ENCODE assay signal across 21 cellular contexts in genomic region chr6:1525364-1526038, GRCh38.
DNase-seq lines count a peak whose midpoint lies in the region; ATAC-seq, FAIRE-seq and TF ChIP-seq lines count a peak whose summit lies in the region.
"Had no signal": no experiment of that assay in that cellular context is flagged by ENCODE, and none has a peak within 500 bp of the region (broad histone marks: within the 10 kb centered on the region; RNA-seq: fewer than 3 reads in every experiment).

No MANE protein-coding gene starts in this region.

- H3K4me3 ChIP-seq in HepG2 (replicated peaks in 1 of 3; ENCODE audit: insufficient read depth in 1 of 3, low read depth in 2 of 3, low read length in 3 of 3): no peak overlapping the region
- no peak overlapping the region for H3K4me3 ChIP-seq in right lobe of liver
- H3K4me3 ChIP-seq in H1 (ENCODE audit: extremely low read depth in 1 of 4, insufficient read depth in 2 of 4, low read depth in 3 of 4, low read length in 4 of 4): no peak overlapping the region
- H3K4me3 ChIP-seq in psoas muscle: no peak overlapping the region

- peaks cover 27 to 66% (median 47%) of the 10 kb centered on the region in 4 donors for H3K4me1 Mint-ChIP-seq in naive thymus-derived CD8-positive, alpha-beta T cell

- peaks cover 0 to 2% (median 0%) of the 10 kb centered on the region in 3 donors for H3K36me3 Mint-ChIP-seq in naive thymus-derived CD8-positive, alpha-beta T cell

- intact Hi-C loops in HepG2 (cut with micrococcal nuclease; ENCODE audit: unreplicated experiment): no loop called here
- intact Hi-C loops in right lobe of liver (cut with DNase I): no loop called here
- intact Hi-C loops in psoas muscle (cut with DNase I): loop anchor here in 1 of 2 donors (2.0 kb wide), 2 partner anchors 29 to 71 kb away; no protein-coding TSS in a partner anchor
- intact Hi-C loops in posterior vena cava (cut with DNase I): no loop called here

- no peaks in the 10 kb centered on the region for H3K79me1 ChIP-seq in H1 (ENCODE audit: low read depth, low read length)

- H3K4me1 ChIP-seq in HepG2 (ENCODE audit: insufficient read depth, low read length) (no peaks in the 10 kb centered on the region), right lobe of liver (no peaks in the 10 kb centered on the region), H1 (replicated peaks in 1 of 4; ENCODE audit: control insufficient read depth in 3 of 4, insufficient read depth in 4 of 4, low read length in 3 of 4) (peaks cover 0 to 4% (median 3%) of the 10 kb centered on the region in 4 experiments; a peak in 5 of 7 replicates), psoas muscle (peaks cover 20% of the 10 kb centered on the region)
- H3K4me1 ChIP-seq: Caco-2 had no signal

- no peak for TF ChIP-seq POLR2A in HepG2 (IDR thresholded peaks at IDR 0.05; ENCODE audit: insufficient read depth in 1 of 2, low read depth in 2 of 2, low read length in 2 of 2)
- no peak for TF ChIP-seq POLR2A in right lobe of liver (IDR thresholded peaks at IDR 0.05)
- TF ChIP-seq POLR2A in H1 (IDR thresholded peaks at IDR 0.05; ENCODE audit: control extremely low read depth in 1 of 2, low read depth in 2 of 2, low read length in 2 of 2): no peak

- FAIRE-seq in HepG2 (lab: Jason Lieb, UNC): no peak
- no peak for FAIRE-seq in H1 (lab: Jason Lieb, UNC)
- FAIRE-seq: RCC 7860 had no signal

- no peak for TF ChIP-seq CTCF in HepG2 (CRISPR knock-in tag; IDR thresholded peaks at IDR 0.05)
- TF ChIP-seq CTCF in right lobe of liver (IDR thresholded peaks at IDR 0.05): no peak
- TF ChIP-seq CTCF in H1 (IDR thresholded peaks at IDR 0.05; ENCODE audit: control extremely low read depth in 1 of 3, insufficient read depth in 1 of 3, low read depth in 1 of 3, low read length in 3 of 3): peak in 2 of 3 experiments; percentile 2 to 19; a peak in 2 of 4 replicates
- no peak for TF ChIP-seq CTCF in psoas muscle (IDR thresholded peaks at IDR 0.05)

- H3K27me3 Mint-ChIP-seq in naive thymus-derived CD8-positive, alpha-beta T cell: peaks cover 0 to 15% (median 6%) of the 10 kb centered on the region in 5 donors

- H3K4me2 ChIP-seq in HepG2 (ENCODE audit: low read depth, low read length): no peak overlapping the region
- H3K4me2 ChIP-seq in H1 (ENCODE audit: insufficient read depth in 1 of 2, low read depth in 2 of 2, low read length in 2 of 2): no peak overlapping the region

- no peak overlapping the region for H2AK5ac ChIP-seq in H1 (ENCODE audit: low read depth, low read length)

- TF ChIP-seq RAD21 in HepG2 (CRISPR knock-in tag; IDR thresholded peaks at IDR 0.05): no peak
- TF ChIP-seq RAD21 in H1 (IDR thresholded peaks at IDR 0.05 in 1 of 2, conservative IDR thresholded peaks at IDR 0.05 in 1 of 2; ENCODE audit: low read depth in 2 of 2, low read length in 2 of 2): peak in 1 of 2 experiments; percentile 10; a peak in 1 of 4 replicates

- peak; percentile 31 for ATAC-seq in HepG2
- no peak for ATAC-seq in right lobe of liver
- no peak for ATAC-seq in naive thymus-derived CD8-positive, alpha-beta T cell
- no peak for ATAC-seq in psoas muscle

- no TSS peak for BruUV-seq in HepG2 (replicated peaks; lab: Mats Ljungman, UMichigan)

- H3K27ac ChIP-seq in HepG2 (ENCODE audit: extremely low read length, insufficient read depth, low read length) (no peak overlapping the region), right lobe of liver (no peak overlapping the region), H1 (ENCODE audit: low read depth, low read length) (no peak overlapping the region), psoas muscle (no peak overlapping the region)
- H3K27ac ChIP-seq: brain microvascular endothelial cell, neutrophil had no signal

- H4K8ac ChIP-seq in H1 (ENCODE audit: extremely low read depth, insufficient read depth, low read length): peak overlapping the region; percentile 4; the same call in 1 of the 2 replicates

- H3K23ac ChIP-seq in H1 (ENCODE audit: insufficient read length): no peak overlapping the region

- CTCF ChIA-PET in HepG2 (lab: Yijun Ruan, JAX; ENCODE audit: low intra/inter-chr PET ratio, low total read pairs) (no interaction called here), H1 (lab: Charles Lee; ENCODE audit: partially characterized antibody) (interaction anchor here (0.9 to 3.5 kb wide), 7 partner anchors 10 to 89 kb away, joined by 3 to 14 read pairs (median 9); no protein-coding TSS in a partner anchor)

- H3K27ac Mint-ChIP-seq in naive thymus-derived CD8-positive, alpha-beta T cell: peak overlapping the region in 6 of 10 donors; percentile 27 to 89 (median 82)
- H3K27ac Mint-ChIP-seq: activated B cell treated with CpG ODN at 0.5 μM for 24 hours had no signal

- H4K20me1 ChIP-seq in HepG2 (ENCODE audit: insufficient read depth, low read length) (no peaks in the 10 kb centered on the region), H1 (replicated peaks in 1 of 2; ENCODE audit: control insufficient read depth in 1 of 2, insufficient read depth in 2 of 2, low read length in 2 of 2) (no peaks in the 10 kb centered on the region)

- in situ Hi-C loops in HepG2 (cut with HindIII; ENCODE audit: extremely low pct_ligation_motif_present, low pct_unique_long_range_greater_than_20kb): no loop called here

- POLR2A ChIA-PET in HepG2 (lab: Yijun Ruan, JAX): no interaction called here
- POLR2A ChIA-PET in H1 (lab: Charles Lee; ENCODE audit: partially characterized antibody): no interaction called here
- POLR2A ChIA-PET in naive thymus-derived CD8-positive, alpha-beta T cell (lab: Charles Lee): interaction anchor here (2.4 kb wide), 1 partner anchor 29 kb away, joined by 15 read pairs; no protein-coding TSS in a partner anchor

- H3K9me3 ChIP-seq in HepG2 (ENCODE audit: low read length): no peaks in the 10 kb centered on the region
- no peaks in the 10 kb centered on the region for H3K9me3 ChIP-seq in right lobe of liver
- peaks cover 0 to 6% of the 10 kb centered on the region in 2 experiments; a peak in 2 of 4 replicates for H3K9me3 ChIP-seq in H1 (ENCODE audit: insufficient read depth in 2 of 2, low read depth in 1 of 2, low read length in 1 of 2)
- no peaks in the 10 kb centered on the region for H3K9me3 ChIP-seq in psoas muscle
- H3K9me3 ChIP-seq: Caco-2, neutrophil had no signal

- H3K36me3 ChIP-seq in HepG2 (replicated peaks in 1 of 2; ENCODE audit: control insufficient read depth in 1 of 2, insufficient read depth in 2 of 2, low read length in 2 of 2): no peaks in the 10 kb centered on the region
- H3K36me3 ChIP-seq in right lobe of liver: no peaks in the 10 kb centered on the region
- no peaks in the 10 kb centered on the region for H3K36me3 ChIP-seq in H1 (ENCODE audit: control insufficient read depth in 2 of 4, insufficient read depth in 4 of 4, low read length in 3 of 4)
- no peaks in the 10 kb centered on the region for H3K36me3 ChIP-seq in psoas muscle (ENCODE audit: insufficient read depth in 1 of 2, low read depth in 1 of 2)
- H3K36me3 ChIP-seq: brain microvascular endothelial cell, neutrophil had no signal

- H2BK120ac ChIP-seq in H1 (replicated peaks; ENCODE audit: low read depth, low read length): no peak overlapping the region

- H4K91ac ChIP-seq in H1 (replicated peaks; ENCODE audit: insufficient read length, low read length): no peak overlapping the region

- peak overlapping the region in 2 of 10 donors; percentile 13 to 77 for H3K4me3 Mint-ChIP-seq in naive thymus-derived CD8-positive, alpha-beta T cell
- H3K4me3 Mint-ChIP-seq: activated B cell treated with CpG ODN at 0.5 μM for 24 hours had no signal

- DNase-seq in HepG2 (ENCODE audit: low spot score) (no peak), right lobe of liver (no peak), H1 (ENCODE audit: low read depth in 1 of 2, low spot score in 2 of 2) (no peak), MV-4-11 (lab: John Stamatoyannopoulos, UW) (no peak), kidney glomerular epithelial cell (lab: John Stamatoyannopoulos, UW) (no peak), psoas muscle (no peak), posterior vena cava (ENCODE audit: low spot score) (no peak)
- no peak for DNase-seq in naive thymus-derived CD8-positive, alpha-beta T cell
- DNase-seq: ACHN; activated B cell treated with CpG ODN at 0.5 μM for 24 hours; activated gamma-delta T cell treated with Interleukin-2 at 50 U/mL for 16 hours; brain microvascular endothelial cell; Caco-2; effector CD4-positive, alpha-beta T cell; GF-D8; mesenchymal stem cell; NCI-H1105; NCI-H82; stimulated activated CD4-positive, alpha-beta T cell treated with anti-CD3 and anti-CD28 coated beads, Interleukin-4, amount 100 ng/mL, for 4 hours had no signal

- peaks cover 0 to under 1% (median 0%) of the 10 kb centered on the region in 9 donors for H3K9me3 Mint-ChIP-seq in naive thymus-derived CD8-positive, alpha-beta T cell
- H3K9me3 Mint-ChIP-seq: activated B cell treated with CpG ODN at 0.5 μM for 24 hours had no signal

- H2AFZ ChIP-seq in HepG2 (ENCODE audit: low read length) (no peak overlapping the region), H1 (ENCODE audit: low read length) (no peak overlapping the region)

- H3K27me3 ChIP-seq in HepG2 (ENCODE audit: control insufficient read depth in 1 of 2, insufficient read depth in 2 of 2, low read length in 2 of 2): peaks cover 8 to 84% of the 10 kb centered on the region in 2 experiments
- H3K27me3 ChIP-seq in right lobe of liver: no peaks in the 10 kb centered on the region
- H3K27me3 ChIP-seq in H1 (replicated peaks in 1 of 4; ENCODE audit: control insufficient read depth in 3 of 4, extremely low read depth in 1 of 4, insufficient read depth in 3 of 4, low read length in 3 of 4): peaks cover 4 to 52% (median 39%) of the 10 kb centered on the region in 4 experiments
- H3K27me3 ChIP-seq in psoas muscle (ENCODE audit: insufficient read depth in 3 of 3, low read length in 2 of 3): peaks cover 0 to 11% (median 9%) of the 10 kb centered on the region in 3 donors

- H4K5ac ChIP-seq in H1 (ENCODE audit: insufficient read length, low read depth, low read length): no peak overlapping the region

- no peaks in the 10 kb centered on the region for H3K79me2 ChIP-seq in HepG2 (ENCODE audit: insufficient read depth, low read length)
- H3K79me2 ChIP-seq in H1 (ENCODE audit: control insufficient read depth in 1 of 2, insufficient read depth in 2 of 2, low read length in 2 of 2): no peaks in the 10 kb centered on the region

- H2BK5ac ChIP-seq in H1 (ENCODE audit: low read depth, low read length): no peak overlapping the region

- H3K4ac ChIP-seq in H1 (replicated peaks; ENCODE audit: insufficient read length, low read depth, low read length): no peak overlapping the region

- no peak overlapping the region for H3K56ac ChIP-seq in H1 (replicated peaks; ENCODE audit: insufficient read length, low read depth, low read length)

- H3K23me2 ChIP-seq in H1 (ENCODE audit: low read depth, low read length): no peaks in the 10 kb centered on the region

- 21% methylated on average over 13 of the region's 14 CpGs for WGBS in HepG2 (ENCODE audit: low lambda C conversion rate)
- 78% methylated on average over 6 of the region's 14 CpGs for WGBS in right lobe of liver (ENCODE audit: insufficient coverage, low coverage, low lambda C conversion rate, missing lambda C conversion rate)
- WGBS in H1 (ENCODE audit: extremely low coverage in 1 of 2, insufficient coverage in 1 of 2, insufficient read length in 1 of 2, insufficient replicate concordance in 2 of 2, low coverage in 1 of 2, low lambda C conversion rate in 2 of 2, missing lambda C conversion rate in 1 of 2), 2 experiments: 83% methylated on average over 14 of the region's 14 CpGs; no CpG with 5 or more reads in 1 of the 2 experiments
- WGBS in psoas muscle, 3 donors: 54 to 74% (median 63%) methylated on average over 14 of the region's 14 CpGs

- 0 out of 2 replicates have a peak overlapping the region, but pooled peaks have one; percentile 29 for H2BK15ac ChIP-seq in H1 (ENCODE audit: low read length)

- H3K14ac ChIP-seq in H1 (ENCODE audit: insufficient read length): no peak overlapping the region

- TF ChIP-seq EP300 in HepG2 (IDR thresholded peaks at IDR 0.05; ENCODE audit: low read depth in 2 of 2, low read length in 2 of 2) (no peak), HepG2 (CRISPR knock-in tag; IDR thresholded peaks at IDR 0.05; ENCODE audit: borderline replicate concordance) (no peak), H1 (IDR thresholded peaks at IDR 0.05; ENCODE audit: borderline replicate concordance in 1 of 2, low read depth in 2 of 2, low read length in 2 of 2) (no peak)

- no peak overlapping the region for H3K18ac ChIP-seq in H1 (ENCODE audit: extremely low read depth, low read length)

- no peak overlapping the region; the same call in 1 of the 2 replicates for H2BK12ac ChIP-seq in H1 (ENCODE audit: low read depth, low read length)

- H3K9ac ChIP-seq in HepG2 (ENCODE audit: insufficient read depth, low read depth, low read length) (no peak overlapping the region), H1 (replicated peaks in 1 of 4; ENCODE audit: extremely low read depth in 1 of 4, low read depth in 3 of 4, low read length in 3 of 4) (no peak overlapping the region)

- 0 out of 2 replicates have a peak overlapping the region, but pooled peaks have one; percentile 32 for H2BK20ac ChIP-seq in H1 (ENCODE audit: low read length)

Comparison
In these comparisons a context has a peak if more than half of its experiments do, and no peak if none do; other contexts are left out.
1. CTCF ChIP-seq: peak in H1 (2 of 3); none in HepG2 (single experiment), right lobe of liver (0 of 4) and psoas muscle (single experiment).
2. Of the 41 proteins assayed by ChIP-seq in both HepG2 and H1: peak only in HepG2: none; only in H1: CTCF; in both: none; in neither: 39; mixed calls (peak in some experiments, not most) for 1.